Comparison of ENCODE assay signal across 1 cellular context in the genomic region with DNA sequence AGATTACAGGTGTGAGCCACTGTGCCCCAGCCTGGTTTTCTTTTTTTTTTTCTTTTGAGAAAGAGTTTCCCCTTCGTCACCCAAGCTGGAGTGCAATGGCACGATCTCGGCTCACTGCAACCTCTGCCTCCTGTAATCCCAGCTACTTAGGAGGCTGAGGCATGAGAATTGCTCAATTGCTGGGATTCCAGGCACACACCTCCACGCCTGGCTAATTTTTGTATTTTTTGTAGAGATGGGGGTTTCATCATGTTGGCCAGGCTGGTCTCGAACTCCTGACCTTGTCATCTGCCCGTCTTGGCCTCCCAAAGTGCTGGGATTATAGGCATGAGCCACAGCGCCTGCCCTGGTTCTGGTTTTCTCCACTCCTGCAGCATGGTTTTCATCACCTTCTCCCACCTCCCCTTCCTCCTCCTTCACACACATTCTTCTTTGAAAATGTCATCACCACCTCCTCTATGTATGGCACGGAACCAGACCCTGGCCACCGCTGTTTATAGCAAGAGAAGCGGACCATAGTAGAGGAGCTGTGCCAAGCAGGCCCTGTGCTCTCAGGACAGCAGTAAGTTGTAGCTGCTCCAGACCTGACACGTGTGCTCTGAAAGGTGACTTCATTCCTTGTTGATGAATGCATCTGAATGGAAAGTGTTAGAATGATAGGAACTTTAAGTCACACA.
TF ChIP-seq lines count a peak whose summit lies in the region.

No MANE protein-coding gene starts in this region.

TF ChIP-seq in GM12878, 131 proteins besides CTCF, POLR2A, EP300 and RAD21:
- TF ChIP-seq RCOR1 (conservative IDR thresholded peaks at IDR 0.05; ENCODE audit: low read depth, low read length): no peak
- TF ChIP-seq ETV6 (conservative IDR thresholded peaks at IDR 0.05 in 1 of 2, IDR thresholded peaks at IDR 0.05 in 1 of 2; ENCODE audit: borderline replicate concordance in 1 of 2, low read depth in 1 of 2): no peak
- TF ChIP-seq, protein P1, sequence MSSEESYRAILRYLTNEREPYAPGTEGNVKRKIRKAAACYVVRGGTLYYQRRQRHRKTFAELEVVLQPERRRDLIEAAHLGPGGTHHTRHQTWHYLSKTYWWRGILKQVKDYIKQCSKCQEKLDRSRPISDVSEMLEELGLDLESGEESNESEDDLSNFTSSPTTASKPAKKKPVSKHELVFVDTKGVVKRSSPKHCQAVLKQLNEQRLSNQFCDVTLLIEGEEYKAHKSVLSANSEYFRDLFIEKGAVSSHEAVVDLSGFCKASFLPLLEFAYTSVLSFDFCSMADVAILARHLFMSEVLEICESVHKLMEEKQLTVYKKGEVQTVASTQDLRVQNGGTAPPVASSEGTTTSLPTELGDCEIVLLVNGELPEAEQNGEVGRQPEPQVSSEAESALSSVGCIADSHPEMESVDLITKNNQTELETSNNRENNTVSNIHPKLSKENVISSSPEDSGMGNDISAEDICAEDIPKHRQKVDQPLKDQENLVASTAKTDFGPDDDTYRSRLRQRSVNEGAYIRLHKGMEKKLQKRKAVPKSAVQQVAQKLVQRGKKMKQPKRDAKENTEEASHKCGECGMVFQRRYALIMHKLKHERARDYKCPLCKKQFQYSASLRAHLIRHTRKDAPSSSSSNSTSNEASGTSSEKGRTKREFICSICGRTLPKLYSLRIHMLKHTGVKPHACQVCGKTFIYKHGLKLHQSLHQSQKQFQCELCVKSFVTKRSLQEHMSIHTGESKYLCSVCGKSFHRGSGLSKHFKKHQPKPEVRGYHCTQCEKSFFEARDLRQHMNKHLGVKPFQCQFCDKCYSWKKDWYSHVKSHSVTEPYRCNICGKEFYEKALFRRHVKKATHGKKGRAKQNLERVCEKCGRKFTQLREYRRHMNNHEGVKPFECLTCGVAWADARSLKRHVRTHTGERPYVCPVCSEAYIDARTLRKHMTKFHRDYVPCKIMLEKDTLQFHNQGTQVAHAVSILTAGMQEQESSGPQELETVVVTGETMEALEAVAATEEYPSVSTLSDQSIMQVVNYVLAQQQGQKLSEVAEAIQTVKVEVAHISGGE (CRISPR knock-in tag; IDR thresholded peaks at IDR 0.05): no peak
- no peak for TF ChIP-seq HDAC2 (IDR thresholded peaks at IDR 0.05)
- TF ChIP-seq JUNB (IDR thresholded peaks at IDR 0.05): no peak
- TF ChIP-seq RUNX3 (IDR thresholded peaks at IDR 0.05; ENCODE audit: low read length): no peak
- TF ChIP-seq NR2C1 (IDR thresholded peaks at IDR 0.05): no peak
- no peak for TF ChIP-seq SPI1 (IDR thresholded peaks at IDR 0.05; ENCODE audit: borderline replicate concordance, insufficient read depth, low read depth, low read length)
- no peak for TF ChIP-seq SP1 (IDR thresholded peaks at IDR 0.05; ENCODE audit: low read depth, low read length)
- TF ChIP-seq, protein P2, sequence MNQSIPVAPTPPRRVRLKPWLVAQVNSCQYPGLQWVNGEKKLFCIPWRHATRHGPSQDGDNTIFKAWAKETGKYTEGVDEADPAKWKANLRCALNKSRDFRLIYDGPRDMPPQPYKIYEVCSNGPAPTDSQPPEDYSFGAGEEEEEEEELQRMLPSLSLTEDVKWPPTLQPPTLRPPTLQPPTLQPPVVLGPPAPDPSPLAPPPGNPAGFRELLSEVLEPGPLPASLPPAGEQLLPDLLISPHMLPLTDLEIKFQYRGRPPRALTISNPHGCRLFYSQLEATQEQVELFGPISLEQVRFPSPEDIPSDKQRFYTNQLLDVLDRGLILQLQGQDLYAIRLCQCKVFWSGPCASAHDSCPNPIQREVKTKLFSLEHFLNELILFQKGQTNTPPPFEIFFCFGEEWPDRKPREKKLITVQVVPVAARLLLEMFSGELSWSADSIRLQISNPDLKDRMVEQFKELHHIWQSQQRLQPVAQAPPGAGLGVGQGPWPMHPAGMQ (IDR thresholded peaks at IDR 0.05; ENCODE audit: borderline replicate concordance): no peak
